14 cellular contexts compared by ENCODE assay signal in the genomic region with DNA sequence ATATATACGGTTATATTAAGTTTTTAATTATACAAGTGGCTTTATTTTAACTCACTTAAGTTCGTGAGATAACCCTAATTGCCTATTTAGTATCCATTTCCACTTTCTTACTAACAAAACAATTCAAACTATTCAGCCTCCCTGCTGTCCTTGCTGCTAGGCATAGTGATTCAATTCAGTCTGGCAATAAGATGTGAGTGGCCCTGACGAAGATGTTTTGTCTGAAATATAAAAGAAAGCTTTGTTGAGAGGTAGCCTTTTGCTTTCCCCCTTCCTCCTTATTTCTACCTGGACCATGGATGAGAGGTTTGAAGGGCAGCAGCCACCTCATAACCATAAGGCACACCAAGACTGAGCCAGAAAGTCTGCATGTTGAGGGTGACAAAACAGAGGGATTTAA.
"Had no signal": no experiment of that assay in that cellular context is flagged by ENCODE, and none has a peak within 500 bp of the region (broad histone marks: within the 10 kb centered on the region; RNA-seq: fewer than 3 reads in every experiment).

No MANE protein-coding gene starts in this region.

- H3K9me3 Mint-ChIP-seq: activated naive CD8-positive, alpha-beta T cell treated with anti-CD3 and anti-CD28 coated beads, Interleukin-2, amount 10 ng/mL, durations not matched to agents 7 days and 5 days; nephron had no signal

- H3K4me3 Mint-ChIP-seq: activated CD4-positive, alpha-beta memory T cell treated with anti-CD3 and anti-CD28 coated beads, Interleukin-2, amount 10 ng/mL, durations not matched to agents 7 days and 5 days; activated CD4-positive, alpha-beta T cell treated with anti-CD3 and anti-CD28 coated beads for 36 hours; activated naive CD8-positive, alpha-beta T cell treated with anti-CD3 and anti-CD28 coated beads, Interleukin-2, amount 10 ng/mL, durations not matched to agents 7 days and 5 days; nephron had no signal

- H3K27me3 Mint-ChIP-seq: activated CD4-positive, alpha-beta memory T cell treated with anti-CD3 and anti-CD28 coated beads, Interleukin-2, amount 10 ng/mL, durations not matched to agents 7 days and 5 days had no signal

- DNase-seq: activated CD4-positive, alpha-beta memory T cell treated with anti-CD3 and anti-CD28 coated beads, Interleukin-2, amount 10 ng/mL, durations not matched to agents 7 days and 5 days; activated CD4-positive, alpha-beta T cell treated with anti-CD3 and anti-CD28 coated beads for 36 hours; activated CD8-positive, alpha-beta memory T cell treated with anti-CD3 and anti-CD28 coated beads, Interleukin-2, amount 50 U/mL, for 4 hours; activated naive CD8-positive, alpha-beta T cell treated with anti-CD3 and anti-CD28 coated beads, Interleukin-2, amount 10 ng/mL, durations not matched to agents 7 days and 5 days; cortex of kidney; effector memory CD4-positive, alpha-beta T cell; islet precursor cell; stimulated activated CD4-positive, alpha-beta T cell treated with anti-CD3 and anti-CD28 coated beads, Interleukin-12 subunit alpha, Interleukin-12 subunit beta, amount 100 ng/mL, for 4 hours; stimulated activated naive CD4-positive, alpha-beta T cell; substantia nigra; T-helper 9 cell; trophoblast cell had no signal

- H3K27ac Mint-ChIP-seq: activated CD4-positive, alpha-beta memory T cell treated with anti-CD3 and anti-CD28 coated beads, Interleukin-2, amount 10 ng/mL, durations not matched to agents 7 days and 5 days; activated CD4-positive, alpha-beta T cell treated with anti-CD3 and anti-CD28 coated beads for 36 hours; activated naive CD8-positive, alpha-beta T cell treated with anti-CD3 and anti-CD28 coated beads, Interleukin-2, amount 10 ng/mL, durations not matched to agents 7 days and 5 days; nephron had no signal

- H3K36me3 Mint-ChIP-seq: activated naive CD8-positive, alpha-beta T cell treated with anti-CD3 and anti-CD28 coated beads, Interleukin-2, amount 10 ng/mL, durations not matched to agents 7 days and 5 days had no signal

- H3K27ac ChIP-seq: epithelial cell of prostate had no signal

- H3K4me1 Mint-ChIP-seq: activated CD4-positive, alpha-beta memory T cell treated with anti-CD3 and anti-CD28 coated beads, Interleukin-2, amount 10 ng/mL, durations not matched to agents 7 days and 5 days; activated CD4-positive, alpha-beta T cell treated with anti-CD3 and anti-CD28 coated beads for 36 hours; activated naive CD8-positive, alpha-beta T cell treated with anti-CD3 and anti-CD28 coated beads, Interleukin-2, amount 10 ng/mL, durations not matched to agents 7 days and 5 days had no signal
